ENCODE assay signal across 20 cellular contexts in the genomic region with DNA sequence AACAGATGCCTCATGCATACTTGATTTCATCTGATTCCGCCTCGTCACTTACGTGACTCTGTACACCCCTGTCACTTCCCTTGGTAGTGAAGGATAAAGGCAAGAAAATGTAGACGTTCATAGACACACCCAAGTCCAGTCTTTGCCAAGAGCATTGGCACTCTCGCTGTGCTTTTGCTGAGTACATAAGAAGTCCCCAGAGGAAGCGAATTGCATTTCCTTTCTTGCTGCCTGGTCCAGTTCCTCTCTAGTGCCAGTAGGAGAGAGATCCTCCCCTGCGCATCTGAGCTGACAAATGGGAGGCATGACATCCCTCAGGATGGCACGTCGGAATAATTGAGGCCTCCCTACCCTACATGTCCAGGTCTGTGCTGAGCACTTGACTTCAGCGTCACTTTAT. TPM values are rescaled to one million over a fixed set of nuclear protein-coding genes. Genes with fewer than 3 reads are reported as not detected.
DNase-seq lines count a peak whose midpoint lies in the region; ATAC-seq, FAIRE-seq and TF ChIP-seq lines count a peak whose summit lies in the region.
"Had no signal": no experiment of that assay in that cellular context is flagged by ENCODE, and none has a peak within 500 bp of the region (broad histone marks: within the 10 kb centered on the region; RNA-seq: fewer than 3 reads in every experiment).

No MANE protein-coding gene starts in this region.

- no peaks in the 10 kb centered on the region for H3K79me2 ChIP-seq in H1 (ENCODE audit: control insufficient read depth in 1 of 2, insufficient read depth in 2 of 2, low read length in 2 of 2)
- H3K79me2 ChIP-seq: parathyroid adenoma had no signal

- peaks cover 0 to 8% (median under 1%) of the 10 kb centered on the region in 4 experiments; a peak in 4 of 7 replicates for H3K4me1 ChIP-seq in H1 (replicated peaks in 1 of 4; ENCODE audit: control insufficient read depth in 3 of 4, insufficient read depth in 4 of 4, low read length in 3 of 4)
- peaks cover 6 to 48% (median 40%) of the 10 kb centered on the region in 5 donors for H3K4me1 ChIP-seq in subcutaneous abdominal adipose tissue (ENCODE audit: control insufficient read depth in 5 of 5, insufficient read depth in 5 of 5, low read length in 5 of 5)
- H3K4me1 ChIP-seq: foreskin keratinocyte, parathyroid adenoma, Peyer's patch had no signal

- no peak overlapping the region for H2AFZ ChIP-seq in H1 (ENCODE audit: low read length)
- H2AFZ ChIP-seq: parathyroid adenoma had no signal

- H2BK5ac ChIP-seq in H1 (ENCODE audit: low read depth, low read length): no peak overlapping the region

- CTCF ChIA-PET in H1 (lab: Charles Lee; ENCODE audit: partially characterized antibody): interaction anchor here (0.7 kb wide), 1 partner anchor 153 kb away, joined by 4 read pairs; no protein-coding TSS in a partner anchor

- TF ChIP-seq CTCF in H1 (IDR thresholded peaks at IDR 0.05; ENCODE audit: control extremely low read depth in 1 of 3, insufficient read depth in 1 of 3, low read depth in 1 of 3, low read length in 3 of 3): no peak

- no peak overlapping the region for H3K14ac ChIP-seq in H1 (ENCODE audit: insufficient read length)

- no peak for TF ChIP-seq RAD21 in H1 (IDR thresholded peaks at IDR 0.05 in 1 of 2, conservative IDR thresholded peaks at IDR 0.05 in 1 of 2; ENCODE audit: low read depth in 2 of 2, low read length in 2 of 2)

- no peaks in the 10 kb centered on the region for H3K79me1 ChIP-seq in H1 (ENCODE audit: low read depth, low read length)

- H3K9me3 ChIP-seq in H1 (ENCODE audit: insufficient read depth in 2 of 2, low read depth in 1 of 2, low read length in 1 of 2): no peaks in the 10 kb centered on the region
- no peaks in the 10 kb centered on the region for H3K9me3 ChIP-seq in subcutaneous abdominal adipose tissue (ENCODE audit: control insufficient read depth in 5 of 5, low read length in 5 of 5)
- H3K9me3 ChIP-seq: Peyer's patch had no signal

- TF ChIP-seq EP300 in H1 (IDR thresholded peaks at IDR 0.05; ENCODE audit: borderline replicate concordance in 1 of 2, low read depth in 2 of 2, low read length in 2 of 2): no peak

- H4K20me1 ChIP-seq in H1 (replicated peaks in 1 of 2; ENCODE audit: control insufficient read depth in 1 of 2, insufficient read depth in 2 of 2, low read length in 2 of 2): no peaks in the 10 kb centered on the region

- no peak overlapping the region for H2BK20ac ChIP-seq in H1 (ENCODE audit: low read length)

- H3K4me2 ChIP-seq in H1 (ENCODE audit: insufficient read depth in 1 of 2, low read depth in 2 of 2, low read length in 2 of 2): no peak overlapping the region

- H3K18ac ChIP-seq in H1 (ENCODE audit: extremely low read depth, low read length): no peak overlapping the region

- no peak overlapping the region for H3K23ac ChIP-seq in H1 (ENCODE audit: insufficient read length)

- H3K27me3 ChIP-seq in H1 (replicated peaks in 1 of 4; ENCODE audit: control insufficient read depth in 3 of 4, extremely low read depth in 1 of 4, insufficient read depth in 3 of 4, low read length in 3 of 4): peaks cover 0 to 2% (median 0%) of the 10 kb centered on the region in 4 experiments; a peak in 3 of 7 replicates
- H3K27me3 ChIP-seq in subcutaneous abdominal adipose tissue (ENCODE audit: control insufficient read depth in 5 of 5, insufficient read depth in 4 of 5, low read length in 5 of 5): peaks cover 0 to 2% (median 0%) of the 10 kb centered on the region in 5 donors
- H3K27me3 ChIP-seq: foreskin keratinocyte, Peyer's patch had no signal

- no peaks in the 10 kb centered on the region for H3K36me3 ChIP-seq in H1 (ENCODE audit: control insufficient read depth in 2 of 4, insufficient read depth in 4 of 4, low read length in 3 of 4)
- no peaks in the 10 kb centered on the region for H3K36me3 ChIP-seq in subcutaneous abdominal adipose tissue (ENCODE audit: control insufficient read depth in 5 of 5, insufficient read depth in 5 of 5, low read length in 5 of 5)
- H3K36me3 ChIP-seq: Peyer's patch had no signal

- H4K91ac ChIP-seq in H1 (replicated peaks; ENCODE audit: insufficient read length, low read length): no peak overlapping the region

- no peak overlapping the region for H3K9ac ChIP-seq in H1 (replicated peaks in 1 of 4; ENCODE audit: extremely low read depth in 1 of 4, low read depth in 3 of 4, low read length in 3 of 4)
- H3K9ac ChIP-seq in subcutaneous abdominal adipose tissue (ENCODE audit: low read length in 5 of 5): no peak overlapping the region
- H3K9ac ChIP-seq: parathyroid adenoma had no signal

- no peak overlapping the region for H3K56ac ChIP-seq in H1 (replicated peaks; ENCODE audit: insufficient read length, low read depth, low read length)

- H3K27ac ChIP-seq in H1 (ENCODE audit: low read depth, low read length) (no peak overlapping the region), subcutaneous abdominal adipose tissue (ENCODE audit: low read depth, low read length) (peak overlapping the region; percentile 23)
- H3K27ac ChIP-seq: foreskin keratinocyte, parathyroid adenoma, Peyer's patch had no signal

- no peaks in the 10 kb centered on the region for H3K23me2 ChIP-seq in H1 (ENCODE audit: low read depth, low read length)

- no peak overlapping the region for H2BK12ac ChIP-seq in H1 (ENCODE audit: low read depth, low read length)

- no peak overlapping the region for H4K5ac ChIP-seq in H1 (ENCODE audit: insufficient read length, low read depth, low read length)

- POLR2A ChIA-PET in H1 (lab: Charles Lee; ENCODE audit: partially characterized antibody): no interaction called here

- FAIRE-seq in H1 (lab: Jason Lieb, UNC): no peak
- FAIRE-seq: endometrium had no signal

- no peak overlapping the region for H2BK120ac ChIP-seq in H1 (replicated peaks; ENCODE audit: low read depth, low read length)

- H2AK5ac ChIP-seq in H1 (ENCODE audit: low read depth, low read length): no peak overlapping the region

- intact Hi-C loops in left colon (cut with DNase I, micrococcal nuclease): no loop called here

- DNase-seq in NCI-H69 (lab: John Stamatoyannopoulos, UW): peak; percentile 17
- peak in 1 of 2 experiments; percentile 26 for DNase-seq in H1 (ENCODE audit: low read depth in 1 of 2, low spot score in 2 of 2)
- DNase-seq in left colon: no peak
- DNase-seq in NAMALWA (ENCODE audit: low spot score): no peak
- DNase-seq in activated CD4-positive, alpha-beta T cell treated with anti-CD3 and anti-CD28 coated beads for 1 hour: no peak
- DNase-seq: activated CD4-positive, alpha-beta T cell treated with anti-CD3 and anti-CD28 coated beads, Interleukin-2, amount 50 U/mL, for 4 hours; activated naive CD4-positive, alpha-beta T cell treated with anti-CD3 and anti-CD28 coated beads, Interleukin-2, amount 50 U/mL, for 16 hours; activated T-cell treated with anti-CD3 and anti-CD28 coated beads, Interleukin-2, amount 50 U/mL, for 1 hour; AML-193; Calu3; foreskin keratinocyte; Karpas-422; NCI-H1417; Peyer's patch; stimulated activated CD4-positive, alpha-beta T cell treated with anti-CD3 and anti-CD28 coated beads, Interleukin-2, amount 100 ng/mL, for 48 hours had no signal

- H2BK15ac ChIP-seq in H1 (ENCODE audit: low read length): peak overlapping the region; percentile 34; the same call in 1 of the 2 replicates

- no peak for TF ChIP-seq POLR2A in H1 (IDR thresholded peaks at IDR 0.05; ENCODE audit: control extremely low read depth in 1 of 2, low read depth in 2 of 2, low read length in 2 of 2)

- ATAC-seq in left colon (peak; percentile 72), HG02981 (IDR thresholded peaks at IDR 0.05; ENCODE audit: unreplicated experiment) (no peak)
- ATAC-seq: foreskin keratinocyte, SK-N-SH treated with all-trans-retinoic acid at 6 μM for 48 hours had no signal

- H3K4ac ChIP-seq in H1 (replicated peaks; ENCODE audit: insufficient read length, low read depth, low read length): no peak overlapping the region

- H4K8ac ChIP-seq in H1 (ENCODE audit: extremely low read depth, insufficient read depth, low read length): no peak overlapping the region

- H3K4me3 ChIP-seq in H1 (ENCODE audit: extremely low read depth in 1 of 4, insufficient read depth in 2 of 4, low read depth in 3 of 4, low read length in 4 of 4) (no peak overlapping the region), subcutaneous abdominal adipose tissue (ENCODE audit: low read depth in 1 of 5, low read length in 5 of 5) (no peak overlapping the region)
- H3K4me3 ChIP-seq: Peyer's patch had no signal

- WGBS in H1 (ENCODE audit: extremely low coverage in 1 of 2, insufficient coverage in 1 of 2, insufficient read length in 1 of 2, insufficient replicate concordance in 2 of 2, low coverage in 1 of 2, low lambda C conversion rate in 2 of 2, missing lambda C conversion rate in 1 of 2), 2 experiments: 91% methylated on average over 10 of the region's 10 CpGs; no CpG with 5 or more reads in 1 of the 2 experiments

TF ChIP-seq in H1, 55 proteins besides CTCF, POLR2A, EP300 and RAD21 (continues in another document):
- TF ChIP-seq NANOG (IDR thresholded peaks at IDR 0.05; ENCODE audit: insufficient read depth, low read depth, low read length, poor library complexity, severe bottlenecking): no peak
- no peak for TF ChIP-seq SIRT6 (IDR thresholded peaks at IDR 0.05; ENCODE audit: low read length)
- TF ChIP-seq, protein P1, sequence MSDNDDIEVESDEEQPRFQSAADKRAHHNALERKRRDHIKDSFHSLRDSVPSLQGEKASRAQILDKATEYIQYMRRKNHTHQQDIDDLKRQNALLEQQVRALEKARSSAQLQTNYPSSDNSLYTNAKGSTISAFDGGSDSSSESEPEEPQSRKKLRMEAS (IDR thresholded peaks at IDR 0.05): no peak
- no peak for TF ChIP-seq CHD1 (IDR thresholded peaks at IDR 0.05; ENCODE audit: low read depth, low read length)

RNA-seq across cellular contexts. Expression of a gene that starts 21.3 kb away (rescaled TPM):
- 1.5 and 1.9 TPM in 2 replicates for total RNA-seq in H1 (2021; fragmentation: NEBNext Ultra II Directional; extraction: Animal tissue kit (Norgen Biotek cat#: 25700))
- 0.59 and 0.78 TPM in 2 replicates for polyA plus RNA-seq in H1 (2011; rRNA removed)
- 0.40 TPM for polyA plus RNA-seq in H1 (2011; cell fraction: cytosol; rRNA removed)
- 1.1 TPM for polyA plus RNA-seq in H1 (2011; cell fraction: nucleus; rRNA removed)
- 1.1 to 2.2 TPM (median 1.5 TPM) in 4 replicates for polyA plus RNA-seq in H1 (2012, experiment 1 of 2)
- 1.4 TPM for polyA plus RNA-seq in H1 (2012, experiment 2 of 2)
- polyA plus RNA-seq in H1 (2013, experiment 1 of 2): 1.7 TPM
- polyA plus RNA-seq in H1 (2013, experiment 2 of 2): 1.4 TPM
- polyA minus RNA-seq in H1 (2011; rRNA and poly(A)+ RNA removed): 1.3 and 1.4 TPM in 2 replicates
- 1.1 TPM for polyA minus RNA-seq in H1 (2011; cell fraction: cytosol; rRNA and poly(A)+ RNA removed)
- polyA minus RNA-seq in H1 (2011; cell fraction: nucleus; rRNA and poly(A)+ RNA removed): 3.5 TPM
- 10 to 100 TPM; 22.9 to 26.3 TPM for total RNA-seq in left colon
